In the genomic region with DNA sequence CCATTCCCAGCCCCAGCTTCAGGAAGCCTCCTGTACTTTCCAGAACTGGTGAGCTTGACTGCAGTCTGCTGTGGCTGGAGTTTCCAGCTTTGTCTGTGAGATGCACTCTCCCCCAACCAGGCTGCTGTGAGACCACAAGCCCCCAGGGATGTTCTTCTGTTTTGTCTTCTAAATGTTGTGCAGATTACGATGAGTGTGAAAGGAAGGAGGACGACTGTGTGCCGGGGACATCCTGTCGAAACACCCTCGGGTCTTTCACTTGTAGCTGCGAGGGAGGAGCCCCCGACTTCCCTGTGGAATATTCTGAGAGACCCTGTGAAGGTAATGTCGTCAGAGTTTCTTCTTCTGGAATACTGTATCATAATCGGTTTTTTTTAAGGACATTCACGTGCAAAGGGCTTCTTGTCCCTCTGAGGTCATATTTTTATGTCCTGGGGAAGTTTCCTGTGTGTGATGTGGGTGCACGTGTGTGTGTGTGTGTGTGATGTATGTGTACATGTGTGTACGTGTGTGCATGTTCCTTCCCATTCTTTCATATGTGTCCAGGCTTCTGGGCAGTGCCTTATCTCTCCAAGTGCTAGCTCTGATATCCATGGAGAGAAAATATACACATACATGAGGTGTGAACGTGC, we compare ENCODE assay signal across 23 cellular contexts. TPM values are rescaled to one million over a fixed set of nuclear protein-coding genes. Genes with fewer than 3 reads are reported as not detected.
DNase-seq lines count a peak whose midpoint lies in the region; ATAC-seq and TF ChIP-seq lines count a peak whose summit lies in the region.
"Had no signal": no experiment of that assay in that cellular context is flagged by ENCODE, and none has a peak within 500 bp of the region (broad histone marks: within the 10 kb centered on the region; RNA-seq: fewer than 3 reads in every experiment).

No MANE protein-coding gene starts in this region.

- H3F3A ChIP-seq in PC-3 (ENCODE audit: low read length, unreplicated experiment): no peaks in the 10 kb centered on the region

- no peaks in the 10 kb centered on the region for H3K9me3 ChIP-seq in DND-41 (ENCODE audit: insufficient read depth, low read length, severe bottlenecking)
- H3K9me3 ChIP-seq in PC-3 (ENCODE audit: low read length): no peaks in the 10 kb centered on the region
- H3K9me3 ChIP-seq: heart right ventricle, sigmoid colon, uterus had no signal

- H3K27ac ChIP-seq in DND-41 (ENCODE audit: low read length) (peak overlapping the region; percentile 69), PC-3 (ENCODE audit: low read length) (peak overlapping the region; percentile 92)
- H3K27ac ChIP-seq: epithelial cell of prostate, heart right ventricle, sigmoid colon, uterus had no signal

- DNase-seq in DND-41 (peak; percentile 78), PC-3 (no peak), naive B cell (no peak), DMS53 treated with DMSO at 0.1 percent for 48 hours (lab: John Stamatoyannopoulos, UW; ENCODE audit: unreplicated experiment) (no peak), GM19240 (ENCODE audit: insufficient read length, low spot score) (no peak), WTC11 (ENCODE audit: low spot score) (no peak)
- DNase-seq: activated CD4-positive, alpha-beta T cell treated with anti-CD3 and anti-CD28 coated beads, Interleukin-2, amount 50 U/mL, for 4 hours; activated CD8-positive, alpha-beta memory T cell treated with anti-CD3 and anti-CD28 coated beads, Interleukin-2, amount 50 U/mL, for 4 hours; activated naive CD8-positive, alpha-beta T cell treated with anti-CD3 and anti-CD28 coated beads, Interleukin-2, amount 10 ng/mL, durations not matched to agents 7 days and 5 days; CD4-positive, alpha-beta T cell; DMS 273 treated with DMSO at 0.1 percent for 48 hours; GOT3; heart right ventricle; KG1; midbrain; NCI-H446; sigmoid colon; T-helper 2 cell; uterus had no signal

- H3K9ac ChIP-seq in DND-41 (ENCODE audit: low read depth, low read length): peak overlapping the region; percentile 32
- H3K9ac ChIP-seq in PC-3 (ENCODE audit: low read length): peak overlapping the region; percentile 54

- H3K36me3 Mint-ChIP-seq in naive B cell: no peaks in the 10 kb centered on the region
- no peaks in the 10 kb centered on the region for H3K36me3 Mint-ChIP-seq in WTC11
- H3K36me3 Mint-ChIP-seq: activated naive CD8-positive, alpha-beta T cell treated with anti-CD3 and anti-CD28 coated beads, Interleukin-2, amount 10 ng/mL, durations not matched to agents 7 days and 5 days had no signal

- H2AFZ ChIP-seq in DND-41 (ENCODE audit: low read depth, low read length) (no peak overlapping the region), PC-3 (ENCODE audit: low read length) (no peak overlapping the region)

- BruUV-seq in PC-3 (replicated peaks; lab: Mats Ljungman, UMichigan): no TSS peak

- H3K4me3 ChIP-seq in DND-41 (ENCODE audit: low read depth in 1 of 2, low read length in 2 of 2) (peak overlapping the region in 1 of 2 experiments; percentile 7; a peak in 1 of 4 replicates), PC-3 (ENCODE audit: low read length) (no peak overlapping the region)
- H3K4me3 ChIP-seq: heart right ventricle, sigmoid colon, uterus had no signal

- H3K4me1 Mint-ChIP-seq in naive B cell (peaks cover 37 to 49% (median 44%) of the 10 kb centered on the region in 3 donors), WTC11 (peaks cover 25% of the 10 kb centered on the region)

- TF ChIP-seq CTCF in DND-41 (IDR thresholded peaks at IDR 0.05; ENCODE audit: borderline replicate concordance, extremely low read depth, low read length, poor library complexity, severe bottlenecking) (no peak), PC-3 (conservative IDR thresholded peaks at IDR 0.05; ENCODE audit: low read depth, low read length) (no peak), WTC11 (IDR thresholded peaks at IDR 0.05) (no peak)

- H3K79me2 ChIP-seq in DND-41 (ENCODE audit: insufficient read depth, low read length) (no peaks in the 10 kb centered on the region), PC-3 (ENCODE audit: low read length) (no peaks in the 10 kb centered on the region)

- H3K4me2 ChIP-seq in DND-41 (ENCODE audit: insufficient read depth, low read length) (peak overlapping the region; percentile 49), PC-3 (ENCODE audit: low read length) (peak overlapping the region; percentile 63)

- H3K9me3 Mint-ChIP-seq in naive B cell (no peaks in the 10 kb centered on the region), WTC11 (no peaks in the 10 kb centered on the region)
- H3K9me3 Mint-ChIP-seq: activated naive CD8-positive, alpha-beta T cell treated with anti-CD3 and anti-CD28 coated beads, Interleukin-2, amount 10 ng/mL, durations not matched to agents 7 days and 5 days; CD4-positive, alpha-beta T cell; nephron had no signal

- H3K36me3 ChIP-seq in DND-41 (ENCODE audit: insufficient read depth, low read length) (no peaks in the 10 kb centered on the region), PC-3 (ENCODE audit: low read depth, low read length) (no peaks in the 10 kb centered on the region)
- H3K36me3 ChIP-seq: heart right ventricle, sigmoid colon, uterus had no signal

- intact Hi-C loops in PC-3 (cut with micrococcal nuclease): no loop called here

- CTCF ChIA-PET in PC-3 (lab: Charles Lee) (interaction anchor here (0.6 to 1.0 kb wide), 2 partner anchors 127 to 138 kb away, joined by 3 to 5 read pairs; no protein-coding TSS in a partner anchor), WTC11 (lab: Charles Lee) (interaction anchor here (0.5 to 1.8 kb wide), 5 partner anchors 12 to 304 kb away, joined by 3 to 5 read pairs (median 4); no protein-coding TSS in a partner anchor)

- POLR2A ChIA-PET in PC-3 (lab: Charles Lee; ENCODE audit: unreplicated experiment) (no interaction called here), WTC11 (lab: Charles Lee) (no interaction called here)

- H3K27me3 Mint-ChIP-seq in naive B cell (peaks cover 62 to 75% (median 68%) of the 10 kb centered on the region in 3 donors), WTC11 (ENCODE audit: low read depth) (no peaks in the 10 kb centered on the region)

- no peaks in the 10 kb centered on the region for H3K27me3 ChIP-seq in DND-41 (ENCODE audit: insufficient read depth, low read length, poor library complexity)
- H3K27me3 ChIP-seq in PC-3 (ENCODE audit: low read length): no peaks in the 10 kb centered on the region
- H3K27me3 ChIP-seq: uterus had no signal

- H3K4me1 ChIP-seq in DND-41 (ENCODE audit: insufficient read depth, low read length) (peaks cover 98% of the 10 kb centered on the region), PC-3 (ENCODE audit: insufficient read depth, low read length) (peaks cover 50% of the 10 kb centered on the region)
- H3K4me1 ChIP-seq: uterus had no signal

- peak; percentile 53 for ATAC-seq in DND-41 (ENCODE audit: insufficient read depth, low read depth)
- ATAC-seq in HG02852 (IDR thresholded peaks at IDR 0.05; ENCODE audit: unreplicated experiment): peak; percentile 17
- ATAC-seq in PC-3: no peak
- ATAC-seq in naive B cell (ENCODE audit: low read depth in 2 of 2): peak; percentile 6 to 29
- ATAC-seq in GM19467 (IDR thresholded peaks at IDR 0.05; ENCODE audit: unreplicated experiment): no peak
- ATAC-seq in WTC11: no peak

- peak overlapping the region in 1 of 6 donors; percentile 48 for H3K27ac Mint-ChIP-seq in naive B cell
- H3K27ac Mint-ChIP-seq in WTC11: no peak overlapping the region
- H3K27ac Mint-ChIP-seq: activated naive CD8-positive, alpha-beta T cell treated with anti-CD3 and anti-CD28 coated beads, Interleukin-2, amount 10 ng/mL, durations not matched to agents 7 days and 5 days; CD4-positive, alpha-beta T cell; nephron had no signal

- H4K20me1 ChIP-seq in DND-41 (ENCODE audit: insufficient read depth, low read length) (no peaks in the 10 kb centered on the region), PC-3 (ENCODE audit: low read length) (no peaks in the 10 kb centered on the region)

- peak overlapping the region in 5 of 8 donors; percentile 30 to 77 (median 50) for H3K4me3 Mint-ChIP-seq in naive B cell
- H3K4me3 Mint-ChIP-seq in WTC11: no peak overlapping the region
- H3K4me3 Mint-ChIP-seq: activated naive CD8-positive, alpha-beta T cell treated with anti-CD3 and anti-CD28 coated beads, Interleukin-2, amount 10 ng/mL, durations not matched to agents 7 days and 5 days; CD4-positive, alpha-beta T cell; nephron had no signal

- H3K9me2 ChIP-seq in PC-3 (replicated peaks; ENCODE audit: low read length): no peaks in the 10 kb centered on the region

TF ChIP-seq in WTC11, 78 proteins besides CTCF, POLR2A, EP300 and RAD21 (continues in another document):
- TF ChIP-seq, protein P1, sequence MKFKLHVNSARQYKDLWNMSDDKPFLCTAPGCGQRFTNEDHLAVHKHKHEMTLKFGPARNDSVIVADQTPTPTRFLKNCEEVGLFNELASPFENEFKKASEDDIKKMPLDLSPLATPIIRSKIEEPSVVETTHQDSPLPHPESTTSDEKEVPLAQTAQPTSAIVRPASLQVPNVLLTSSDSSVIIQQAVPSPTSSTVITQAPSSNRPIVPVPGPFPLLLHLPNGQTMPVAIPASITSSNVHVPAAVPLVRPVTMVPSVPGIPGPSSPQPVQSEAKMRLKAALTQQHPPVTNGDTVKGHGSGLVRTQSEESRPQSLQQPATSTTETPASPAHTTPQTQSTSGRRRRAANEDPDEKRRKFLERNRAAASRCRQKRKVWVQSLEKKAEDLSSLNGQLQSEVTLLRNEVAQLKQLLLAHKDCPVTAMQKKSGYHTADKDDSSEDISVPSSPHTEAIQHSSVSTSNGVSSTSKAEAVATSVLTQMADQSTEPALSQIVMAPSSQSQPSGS (CRISPR knock-in tag; IDR thresholded peaks at IDR 0.05; ENCODE audit: borderline replicate concordance, low read depth): no peak
- no peak for TF ChIP-seq TEAD4 (CRISPR knock-in tag; IDR thresholded peaks at IDR 0.05)
- TF ChIP-seq ETV6 (CRISPR knock-in tag; IDR thresholded peaks at IDR 0.05): no peak
- no peak for TF ChIP-seq PRRX2 (CRISPR knock-in tag; IDR thresholded peaks at IDR 0.05)
- no peak for TF ChIP-seq ZBTB21 (CRISPR knock-in tag; IDR thresholded peaks at IDR 0.05; ENCODE audit: borderline replicate concordance)
- TF ChIP-seq, protein P2, sequence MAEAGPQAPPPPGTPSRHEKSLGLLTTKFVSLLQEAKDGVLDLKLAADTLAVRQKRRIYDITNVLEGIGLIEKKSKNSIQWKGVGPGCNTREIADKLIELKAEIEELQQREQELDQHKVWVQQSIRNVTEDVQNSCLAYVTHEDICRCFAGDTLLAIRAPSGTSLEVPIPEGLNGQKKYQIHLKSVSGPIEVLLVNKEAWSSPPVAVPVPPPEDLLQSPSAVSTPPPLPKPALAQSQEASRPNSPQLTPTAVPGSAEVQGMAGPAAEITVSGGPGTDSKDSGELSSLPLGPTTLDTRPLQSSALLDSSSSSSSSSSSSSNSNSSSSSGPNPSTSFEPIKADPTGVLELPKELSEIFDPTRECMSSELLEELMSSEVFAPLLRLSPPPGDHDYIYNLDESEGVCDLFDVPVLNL (CRISPR knock-in tag; IDR thresholded peaks at IDR 0.05; ENCODE audit: borderline replicate concordance, low read depth): no peak
- no peak for TF ChIP-seq SMAD4 (CRISPR knock-in tag; IDR thresholded peaks at IDR 0.05)

RNA-seq across cellular contexts. Expression of a gene that starts 49.9 kb away (rescaled TPM):
- 0.58 TPM in 1 of 2 replicates, not detected in the other for total RNA-seq in PC-3 (2014; rRNA removed)
- under 1 TPM in 4 of 6 donors, not detected in 2; 0.04 to 0.17 (median 0.11) TPM for polyA plus RNA-seq in naive B cell (ENCODE audit: low read depth in 6 of 6)
- 0.11 TPM in 1 of 3 replicates, not detected in the others for total RNA-seq in WTC11 (2021)
- total RNA-seq: sigmoid colon, uterus had no signal
- polyA plus RNA-seq: heart right ventricle had no signal

Comparison
In these comparisons a context has a peak if more than half of its experiments do, and no peak if none do; other contexts are left out.
1. ATAC-seq: peak in DND-41 (single experiment), HG02852 (single experiment) and naive B cell (2 of 2); none in PC-3 (single experiment), GM19467 (single experiment) and WTC11 (single experiment).